In genomic region chr16:89971495-89972243, GRCh38 we compare ENCODE assay signal across 8 cellular contexts. TPM values are rescaled to one million over a fixed set of nuclear protein-coding genes. Genes with fewer than 3 reads are reported as not detected.
DNase-seq lines count a peak whose midpoint lies in the region; ATAC-seq, FAIRE-seq and TF ChIP-seq lines count a peak whose summit lies in the region.

No MANE protein-coding gene starts in this region.

- H2BK15ac ChIP-seq in mesendoderm (replicated peaks; ENCODE audit: low read depth) = no peak overlapping the region

- H2BK5ac ChIP-seq in mesendoderm (ENCODE audit: low read length) = no peak overlapping the region

- H2BK120ac ChIP-seq in mesendoderm (ENCODE audit: low read depth, low read length) = no peak overlapping the region

- H3K18ac ChIP-seq in mesendoderm (ENCODE audit: low read length) = no peak overlapping the region

- H3K23ac ChIP-seq in mesendoderm (ENCODE audit: low read length) = no peak overlapping the region

- peaks cover 26% of the 10 kb centered on the region for H3K79me1 ChIP-seq in mesendoderm (ENCODE audit: low read length)

- no peak overlapping the region for H4K5ac ChIP-seq in mesendoderm (ENCODE audit: low read length)

- peak overlapping the region; percentile 61 for H3K56ac ChIP-seq in mesendoderm (ENCODE audit: low read length)

- peaks cover 39% of the 10 kb centered on the region for H3K79me2 ChIP-seq in KMS-11 (ENCODE audit: insufficient read depth, low read depth)
- peaks cover 25% of the 10 kb centered on the region for H3K79me2 ChIP-seq in mesendoderm (ENCODE audit: control insufficient read depth, insufficient read depth, low read length)

- H3K9ac ChIP-seq in KMS-11 (peak overlapping the region; percentile 92; the same call in 1 of the 2 replicates), mesendoderm (ENCODE audit: low read length) (peak overlapping the region; percentile 53)

- H4K8ac ChIP-seq in mesendoderm (ENCODE audit: low read depth, low read length) = no peak overlapping the region

- FAIRE-seq in bronchial epithelial cell (lab: Jason Lieb, UNC) = no peak

- no peaks in the 10 kb centered on the region for H3K27me3 ChIP-seq in KMS-11 (ENCODE audit: insufficient read depth, low read depth)
- no peaks in the 10 kb centered on the region for H3K27me3 ChIP-seq in bronchial epithelial cell (ENCODE audit: control insufficient read depth, insufficient read depth, low read length)
- H3K27me3 ChIP-seq in mesendoderm (ENCODE audit: insufficient read depth, low read length, poor library complexity) = no peaks in the 10 kb centered on the region

- DNase-seq in bronchial epithelial cell (ENCODE audit: low read depth) = no peak
- DNase-seq in mesendoderm = no peak
- no peak for DNase-seq in GF-D8 (lab: John Stamatoyannopoulos, UW)
- no peak for DNase-seq in COR-L47 (lab: John Stamatoyannopoulos, UW)
- DNase-seq in GM19240 (ENCODE audit: insufficient read length, low spot score) = no peak

- H3K4me1 ChIP-seq in KMS-11 (ENCODE audit: low read depth, poor library complexity, severe bottlenecking) (peaks cover 15% of the 10 kb centered on the region), mesendoderm (ENCODE audit: control insufficient read depth, low read depth, low read length) (peaks cover 7% of the 10 kb centered on the region)

- peak overlapping the region; percentile 15 for H2AK5ac ChIP-seq in mesendoderm (ENCODE audit: low read length)

- H2AFZ ChIP-seq in KMS-11 (ENCODE audit: low read depth) = peak overlapping the region; percentile 98

- peak overlapping the region; percentile 6 for H3K4ac ChIP-seq in mesendoderm (ENCODE audit: low read depth, low read length)

- H3K36me3 ChIP-seq in KMS-11 (ENCODE audit: insufficient read depth) (no peaks in the 10 kb centered on the region), bronchial epithelial cell (ENCODE audit: control insufficient read depth, insufficient read depth, low read length) (no peaks in the 10 kb centered on the region), mesendoderm (ENCODE audit: control insufficient read depth, insufficient read depth, low read length) (peaks cover 2% of the 10 kb centered on the region)

- no CpG with 5 or more reads among the region's 42 CpGs for WGBS in mesendoderm (ENCODE audit: extremely low coverage, insufficient coverage, low lambda C conversion rate)

- H3K4me3 ChIP-seq in KMS-11 (IDR thresholded peaks at IDR 0.05; ENCODE audit: insufficient read depth, low read depth, low read length) = peak overlapping the region; percentile 29
- peak overlapping the region; percentile 92 for H3K4me3 ChIP-seq in bronchial epithelial cell (ENCODE audit: low read depth, low read length)
- peak overlapping the region; percentile 15 for H3K4me3 ChIP-seq in mesendoderm (ENCODE audit: low read length)

- H3K27ac ChIP-seq in KMS-11 = peak overlapping the region; percentile 69
- H3K27ac ChIP-seq in mesendoderm (ENCODE audit: low read depth, low read length) = no peak overlapping the region

- ATAC-seq in GM18907 (IDR thresholded peaks at IDR 0.05; ENCODE audit: unreplicated experiment) = peak; percentile 19
- no peak for ATAC-seq in GM18858 (IDR thresholded peaks at IDR 0.05; ENCODE audit: unreplicated experiment)

- TF ChIP-seq CTCF in KMS-11 (conservative IDR thresholded peaks at IDR 0.05; ENCODE audit: low read depth, low read length) (no peak), bronchial epithelial cell (IDR thresholded peaks at IDR 0.05; ENCODE audit: insufficient read depth, low read length, severe bottlenecking) (no peak)

- H3K4me2 ChIP-seq in KMS-11 (peak overlapping the region; percentile 98), mesendoderm (ENCODE audit: low read length) (peak overlapping the region; percentile 35)

- H4K20me1 ChIP-seq in KMS-11 (ENCODE audit: insufficient read depth) = no peaks in the 10 kb centered on the region

RNA-seq across cellular contexts. Expression of gene DEF8, which starts 23.1 kb away (rescaled TPM):
- total RNA-seq in bronchial epithelial cell = 62.9 and 80.6 TPM in 2 replicates
- polyA plus RNA-seq in mesendoderm (2013, experiment 1 of 2) = 43.6 TPM
- polyA plus RNA-seq in mesendoderm (2013, experiment 2 of 2) = 44.8 TPM

RNA-seq across cellular contexts. Expression of gene DBNDD1, which starts 47.6 kb away (rescaled TPM):
- total RNA-seq in bronchial epithelial cell = 1.3 and 5.6 TPM in 2 replicates
- polyA plus RNA-seq in mesendoderm (2013, experiment 1 of 2) = 28.4 TPM
- polyA plus RNA-seq in mesendoderm (2013, experiment 2 of 2) = 30.0 TPM

RNA-seq across cellular contexts. Expression of gene TUBB3, which starts 48.5 kb away (rescaled TPM):
- 23.7 and 24.5 TPM in 2 replicates for total RNA-seq in bronchial epithelial cell
- polyA plus RNA-seq in mesendoderm (2013, experiment 1 of 2) = 96.5 TPM
- polyA plus RNA-seq in mesendoderm (2013, experiment 2 of 2) = 103 TPM

RNA-seq across cellular contexts. Expression of gene MC1R, which starts 53.0 kb away (rescaled TPM):
- total RNA-seq in bronchial epithelial cell = 1.6 and 4.1 TPM in 2 replicates
- 1.2 TPM for polyA plus RNA-seq in mesendoderm (2013, experiment 1 of 2)
- polyA plus RNA-seq in mesendoderm (2013, experiment 2 of 2) = 0.98 TPM

Comparison
In these comparisons a context has a peak if more than half of its experiments do, and no peak if none do; other contexts are left out.
1. H3K4me3 ChIP-seq: peak in every context shown above with its lines; median percentile 92 in bronchial epithelial cell; 29 in KMS-11; 15 in mesendoderm.